ENCODE assay signal across 17 cellular contexts in genomic region chr9:18526686-18527085, GRCh38. TPM values are rescaled to one million over a fixed set of nuclear protein-coding genes. Genes with fewer than 3 reads are reported as not detected.
"Had no signal": no experiment of that assay in that cellular context is flagged by ENCODE, and none has a peak within 500 bp of the region (broad histone marks: within the 10 kb centered on the region; RNA-seq: fewer than 3 reads in every experiment).

No MANE protein-coding gene starts in this region.

- DNase-seq: activated CD4-positive, alpha-beta T cell treated with anti-CD3 and anti-CD28 coated beads, Interleukin-2, amount 50 U/mL, for 1 hour; activated CD4-positive, CD25-positive, alpha-beta regulatory T cell treated with anti-CD3 and anti-CD28 coated beads, Interleukin-2, amount 50 U/mL, for 72 hours; activated CD8-positive, alpha-beta memory T cell treated with anti-CD3 and anti-CD28 coated beads, Interleukin-2, amount 50 U/mL, for 4 hours; activated effector memory CD4-positive, alpha-beta T cell treated with Interleukin-2 at 50 U/mL for 16 hours; activated naive CD4-positive, alpha-beta T cell treated with anti-CD3 and anti-CD28 coated beads, Interleukin-2, amount 10 ng/mL, durations not matched to agents 7 days and 5 days; activated T-cell treated with anti-CD3 and anti-CD28 coated beads, Interleukin-2, amount 50 U/mL, for 48 hours; cerebellar nuclear complex; effector memory CD4-positive, alpha-beta T cell; esophagus squamous epithelium; immature natural killer cell; natural killer cell; stimulated activated CD4-positive, alpha-beta T cell treated with anti-CD3 and anti-CD28 coated beads, Interleukin-2, amount 100 ng/mL, for 24 hours; stimulated activated naive CD4-positive, alpha-beta T cell treated with Interleukin-2 at 50 U/mL for 16 hours; T1000; thyroid gland had no signal

- H3K36me3 ChIP-seq: esophagus squamous epithelium, thyroid gland had no signal

- H3K27me3 ChIP-seq: esophagus squamous epithelium, thyroid gland had no signal

- H2AFZ ChIP-seq: parathyroid adenoma had no signal

- ATAC-seq: natural killer cell had no signal

- H3K9ac ChIP-seq: parathyroid adenoma had no signal

- H3K79me2 ChIP-seq: parathyroid adenoma had no signal

- H3K4me1 ChIP-seq: esophagus squamous epithelium, parathyroid adenoma, thyroid gland had no signal

- H3K4me3 ChIP-seq: esophagus squamous epithelium, thyroid gland had no signal

- H3K27ac ChIP-seq: esophagus squamous epithelium, parathyroid adenoma, thyroid gland had no signal

- H3K9me3 ChIP-seq: esophagus squamous epithelium, thyroid gland had no signal

RNA-seq across cellular contexts. Expression of gene ADAMTSL1, which starts 52.7 kb away (rescaled TPM):
- total RNA-seq: natural killer cell; T-helper 1 cell treated with Interleukin-12 subunit alpha and Interleukin-12 subunit beta and Interleukin-4 antibody, amounts not matched to agents 30 ng/mL and 1 ng/mL, for 36 hours had no signal
- polyA plus RNA-seq: immature natural killer cell had no signal
